Comparison of ENCODE assay signal across 11 cellular contexts in the genomic region with DNA sequence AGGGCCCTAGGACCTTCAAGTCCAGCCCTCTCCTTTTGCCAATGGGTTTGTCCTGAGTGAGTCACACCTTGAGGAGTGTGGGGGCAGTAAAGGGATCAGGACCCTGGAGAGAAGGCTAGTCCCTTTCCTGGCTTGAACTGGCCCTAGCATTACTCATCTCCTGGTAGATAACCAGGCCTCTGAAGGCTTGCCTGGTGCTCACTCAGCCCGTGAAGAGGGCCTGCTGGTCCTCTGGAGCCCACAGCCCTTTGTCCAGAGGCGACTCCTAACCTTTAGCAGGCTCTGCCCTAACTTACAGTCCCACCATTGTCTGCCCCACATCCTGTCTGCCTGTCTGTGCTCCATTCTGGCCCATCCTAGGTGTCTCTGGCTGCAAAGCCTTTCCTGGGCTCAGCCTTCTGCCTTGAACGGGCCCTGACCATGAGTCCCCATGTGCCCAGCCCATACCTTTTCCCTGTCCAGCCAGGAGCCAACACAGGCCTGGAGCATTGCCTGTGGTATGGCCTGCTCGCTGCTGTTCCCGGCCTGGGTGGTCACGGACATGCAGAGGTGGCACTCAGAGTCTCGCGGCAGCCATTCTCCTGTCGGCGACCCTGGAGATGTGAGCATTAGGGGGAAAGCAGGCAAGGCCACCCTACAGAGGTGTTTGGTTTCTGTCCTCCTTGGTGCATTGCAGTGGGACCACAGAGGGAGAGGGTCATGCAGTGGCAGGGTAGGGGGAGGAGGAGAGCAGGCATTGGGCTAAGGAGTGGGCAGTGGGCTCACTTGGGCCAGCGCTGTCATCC. TPM values are rescaled to one million over a fixed set of nuclear protein-coding genes. Genes with fewer than 3 reads are reported as not detected.
A peak's percentile ranks its signal among the peaks of the same experiment; 100 is the strongest.
DNase-seq lines count a peak whose midpoint lies in the region; ATAC-seq and TF ChIP-seq lines count a peak whose summit lies in the region.
"Had no signal": no experiment of that assay in that cellular context is flagged by ENCODE, and none has a peak within 500 bp of the region (broad histone marks: within the 10 kb centered on the region; RNA-seq: fewer than 3 reads in every experiment).

No MANE protein-coding gene starts in this region.

- H3K36me3 Mint-ChIP-seq in T-helper 2 cell treated with Interferon-gamma antibody and Interleukin-4, amounts not matched to agents 5 μg/mL and 100 μg/mL, for 36 hours (ENCODE audit: low read depth), result no peaks in the 10 kb centered on the region
- peaks cover 1% of the 10 kb centered on the region for H3K36me3 Mint-ChIP-seq in chondrocyte (ENCODE audit: low read depth)

- H3K36me3 ChIP-seq in body of pancreas (replicated peaks in 1 of 2; ENCODE audit: insufficient read depth in 1 of 2, low read depth in 2 of 2) (no peaks in the 10 kb centered on the region), upper lobe of right lung (peaks cover 22% of the 10 kb centered on the region)
- H3K36me3 ChIP-seq in effector memory CD4-positive, alpha-beta T cell (ENCODE audit: control insufficient read depth, insufficient read depth, low read length), result no peaks in the 10 kb centered on the region

- no peak for TF ChIP-seq POLR2A in body of pancreas (IDR thresholded peaks at IDR 0.05)

- H3K27me3 Mint-ChIP-seq in T-helper 2 cell treated with Interferon-gamma antibody and Interleukin-4, amounts not matched to agents 5 μg/mL and 100 μg/mL, for 36 hours (ENCODE audit: low read depth), result no peaks in the 10 kb centered on the region
- H3K27me3 Mint-ChIP-seq in chondrocyte (ENCODE audit: low read depth), result no peaks in the 10 kb centered on the region

- intact Hi-C loops in body of pancreas (cut with DNase I) (loop anchor here (10.0 kb wide), 1 partner anchor 428 kb away; no protein-coding TSS in a partner anchor), upper lobe of right lung (cut with DNase I) (no loop called here)

- no peak for DNase-seq in T-helper 2 cell treated with Interferon-gamma antibody and Interleukin-4, amounts not matched to agents 5 μg/mL and 100 μg/mL, for 36 hours (ENCODE audit: low spot score)
- DNase-seq in T-helper 2 cell, result no peak
- DNase-seq in body of pancreas, result peak in 2 of 4 donors; percentile 52 to 62
- peak; percentile 89 for DNase-seq in iris pigment epithelial cell (ENCODE audit: low read depth)
- DNase-seq in upper lobe of right lung, result no peak
- no peak for DNase-seq in chondrocyte (ENCODE audit: low spot score)
- DNase-seq in effector memory CD4-positive, alpha-beta T cell, result no peak
- DNase-seq in germinal center (ENCODE audit: low spot score), result no peak
- DNase-seq: 8988T, SHP77 had no signal

- WGBS in body of pancreas, 2 donors, result 81 to 86% methylated on average over 10 to 11 of the region's 11 CpGs

- H3K27me3 ChIP-seq in body of pancreas (no peaks in the 10 kb centered on the region), upper lobe of right lung (no peaks in the 10 kb centered on the region)
- H3K27me3 ChIP-seq in effector memory CD4-positive, alpha-beta T cell (replicated peaks; ENCODE audit: control insufficient read depth, insufficient read depth, low read length, poor library complexity, severe bottlenecking), result no peaks in the 10 kb centered on the region
- H3K27me3 ChIP-seq: neutrophil had no signal

- H3K27ac ChIP-seq in body of pancreas (peak overlapping the region in 1 of 4 donors; percentile 40), upper lobe of right lung (peak overlapping the region; percentile 92)
- H3K27ac ChIP-seq in effector memory CD4-positive, alpha-beta T cell (ENCODE audit: insufficient read depth, low read length, poor library complexity, severe bottlenecking), result no peak overlapping the region
- H3K27ac ChIP-seq: neutrophil had no signal

- no peaks in the 10 kb centered on the region for H3K4me1 Mint-ChIP-seq in T-helper 2 cell treated with Interferon-gamma antibody and Interleukin-4, amounts not matched to agents 5 μg/mL and 100 μg/mL, for 36 hours (ENCODE audit: low read depth)
- H3K4me1 Mint-ChIP-seq in chondrocyte (ENCODE audit: low read depth), result peaks cover 8% of the 10 kb centered on the region

- H3K9me3 Mint-ChIP-seq in T-helper 2 cell treated with Interferon-gamma antibody and Interleukin-4, amounts not matched to agents 5 μg/mL and 100 μg/mL, for 36 hours, result no peaks in the 10 kb centered on the region
- no peaks in the 10 kb centered on the region for H3K9me3 Mint-ChIP-seq in chondrocyte (ENCODE audit: low read depth)

- no peak for TF ChIP-seq CTCF in body of pancreas (IDR thresholded peaks at IDR 0.05)
- no peak for TF ChIP-seq CTCF in upper lobe of right lung (IDR thresholded peaks at IDR 0.05)
- TF ChIP-seq CTCF in chondrocyte (IDR thresholded peaks at IDR 0.05), result no peak

- peak overlapping the region; percentile 41 for H3K27ac Mint-ChIP-seq in T-helper 2 cell treated with Interferon-gamma antibody and Interleukin-4, amounts not matched to agents 5 μg/mL and 100 μg/mL, for 36 hours
- no peak overlapping the region for H3K27ac Mint-ChIP-seq in chondrocyte (ENCODE audit: unreplicated experiment)

- no peak overlapping the region for H3K4me3 Mint-ChIP-seq in T-helper 2 cell treated with Interferon-gamma antibody and Interleukin-4, amounts not matched to agents 5 μg/mL and 100 μg/mL, for 36 hours
- H3K4me3 Mint-ChIP-seq in chondrocyte (ENCODE audit: unreplicated experiment), result no peak overlapping the region

- H3K9me3 ChIP-seq in body of pancreas, result no peaks in the 10 kb centered on the region
- H3K9me3 ChIP-seq in upper lobe of right lung, result no peaks in the 10 kb centered on the region
- no peaks in the 10 kb centered on the region for H3K9me3 ChIP-seq in effector memory CD4-positive, alpha-beta T cell (ENCODE audit: control insufficient read depth, low read length)
- H3K9me3 ChIP-seq: neutrophil had no signal

- H3K4me1 ChIP-seq in body of pancreas (no peaks in the 10 kb centered on the region), upper lobe of right lung (peaks cover 19% of the 10 kb centered on the region)
- H3K4me1 ChIP-seq in effector memory CD4-positive, alpha-beta T cell (ENCODE audit: control insufficient read depth, insufficient read depth, low read length, poor library complexity, severe bottlenecking), result no peaks in the 10 kb centered on the region

- no peak overlapping the region for H3K4me3 ChIP-seq in body of pancreas
- H3K4me3 ChIP-seq in upper lobe of right lung, result peak overlapping the region; percentile 47
- H3K4me3 ChIP-seq in effector memory CD4-positive, alpha-beta T cell (ENCODE audit: insufficient read depth, low read depth, low read length, poor library complexity, severe bottlenecking), result no peak overlapping the region

- ATAC-seq in body of pancreas, result peak; percentile 54
- ATAC-seq in upper lobe of right lung, result no peak

RNA-seq across cellular contexts. Expression of a gene that starts 4.9 kb away (rescaled TPM):
- not detected for total RNA-seq in body of pancreas
- 14,872 TPM for total RNA-seq in upper lobe of right lung
- not detected in 3 replicates for total RNA-seq in chondrocyte

RNA-seq across cellular contexts. Expression of a gene that starts 31.1 kb away (rescaled TPM):
- total RNA-seq in body of pancreas, result 1 to 10 TPM in 1 of 2 donors, not detected in 1; 5.6 TPM
- total RNA-seq in upper lobe of right lung, result 18.5 TPM
- total RNA-seq in chondrocyte, result not detected in 3 replicates

RNA-seq across cellular contexts. Expression of a gene that starts 47.1 kb away (rescaled TPM):
- total RNA-seq in body of pancreas, result 100 to 1,000 TPM in 1 of 2 donors, 10 to 100 TPM in 1; 21.3 to 142 TPM
- total RNA-seq in upper lobe of right lung, result 37.0 TPM
- total RNA-seq in chondrocyte, result 34.7 to 40.4 TPM (median 35.1 TPM) in 3 replicates

RNA-seq across cellular contexts. Expression of a gene that starts 51.2 kb away (rescaled TPM):
- total RNA-seq in body of pancreas (10 to 100 TPM in 1 of 2 donors, 1 to 10 TPM in 1; 9.9 to 14.5 TPM), upper lobe of right lung (37.9 TPM), chondrocyte (19.4 to 33.9 TPM (median 21.3 TPM) in 3 replicates)

Comparison
In these comparisons a context has a peak if more than half of its experiments do, and no peak if none do; other contexts are left out.
1. RNA of a gene that starts 4.9 kb away (total RNA-seq): 14,872 TPM in upper lobe of right lung (single experiment); not detected in body of pancreas and not detected in chondrocyte; every median in the first group is over 1,000 times any median in the second.